In the genomic region with DNA sequence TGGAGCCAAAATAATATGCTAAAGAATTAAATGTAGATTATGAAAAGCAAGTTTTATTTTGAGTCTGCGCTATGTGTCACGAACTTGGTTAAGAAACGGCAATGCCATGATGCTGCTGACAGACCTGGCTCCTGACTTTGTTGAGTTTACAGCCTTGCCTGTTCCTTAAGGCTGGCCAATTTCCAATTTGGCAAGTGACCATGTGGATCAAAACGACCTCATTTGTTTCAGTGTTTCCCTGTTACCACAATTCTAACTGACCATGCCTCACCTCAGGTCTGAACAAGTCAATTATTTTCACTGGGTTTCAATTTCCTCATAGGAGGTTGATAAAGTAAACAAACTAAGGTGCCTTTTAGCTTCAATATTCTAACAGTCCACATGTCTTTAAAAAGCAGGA, we compare ENCODE assay signal across 25 cellular contexts.
DNase-seq lines count a peak whose midpoint lies in the region; ATAC-seq lines count a peak whose summit lies in the region.
"Had no signal": no experiment of that assay in that cellular context is flagged by ENCODE, and none has a peak within 500 bp of the region (broad histone marks: within the 10 kb centered on the region; RNA-seq: fewer than 3 reads in every experiment).

No MANE protein-coding gene starts in this region.

- H3K36me3 Mint-ChIP-seq in activated naive CD4-positive, alpha-beta T cell treated with anti-CD3 and anti-CD28 coated beads, Interleukin-2, amount 50 U/mL, for 72 hours: no peaks in the 10 kb centered on the region
- H3K36me3 Mint-ChIP-seq: natural killer cell had no signal

- ATAC-seq in activated naive CD4-positive, alpha-beta T cell treated with anti-CD3 and anti-CD28 coated beads, Interleukin-2, amount 50 U/mL, for 72 hours: no peak
- ATAC-seq: activated CD8-positive, alpha-beta T cell treated with anti-CD3 and anti-CD28 coated beads, Interleukin-2, amount 10 ng/mL, durations not matched to agents 7 days and 5 days; activated T-helper 17 cell treated with anti-CD3 and anti-CD28 coated beads, Interleukin-2, amount 50 U/mL, for 72 hours; natural killer cell; Panc1 had no signal

- no peak overlapping the region for H3K27ac Mint-ChIP-seq in activated naive CD4-positive, alpha-beta T cell treated with anti-CD3 and anti-CD28 coated beads, Interleukin-2, amount 50 U/mL, for 72 hours
- H3K27ac Mint-ChIP-seq: activated CD8-positive, alpha-beta T cell treated with anti-CD3 and anti-CD28 coated beads, Interleukin-2, amount 10 ng/mL, durations not matched to agents 7 days and 5 days; activated T-helper 17 cell treated with anti-CD3 and anti-CD28 coated beads, Interleukin-2, amount 50 U/mL, for 72 hours; CD4-positive, alpha-beta T cell; natural killer cell had no signal

- H3K9me3 Mint-ChIP-seq in activated naive CD4-positive, alpha-beta T cell treated with anti-CD3 and anti-CD28 coated beads, Interleukin-2, amount 50 U/mL, for 72 hours: peaks cover 13 to 16% of the 10 kb centered on the region in 2 donors

- DNase-seq in NCI-H446 (lab: John Stamatoyannopoulos, UW) (peak; percentile 18 to 36), NCI-H446 treated with DMSO at 0.1 percent for 48 hours (lab: John Stamatoyannopoulos, UW) (no peak), NCI-H69 (lab: John Stamatoyannopoulos, UW) (peak; percentile 87), epithelial cell of prostate (ENCODE audit: low read depth, low spot score) (peak; percentile 29), renal cortical epithelial cell (ENCODE audit: low read depth) (peak; percentile 92), NCI-H1694 (lab: John Stamatoyannopoulos, UW) (no peak), NCI-H1092 treated with DMSO at 0.1 percent for 48 hours (lab: John Stamatoyannopoulos, UW) (no peak)
- no peak for DNase-seq in activated naive CD4-positive, alpha-beta T cell treated with anti-CD3 and anti-CD28 coated beads, Interleukin-2, amount 50 U/mL, for 72 hours (ENCODE audit: low spot score in 2 of 2)
- DNase-seq: activated CD4-positive, alpha-beta T cell treated with anti-CD3 and anti-CD28 coated beads for 4 hours; activated CD8-positive, alpha-beta T cell treated with anti-CD3 and anti-CD28 coated beads, Interleukin-2, amount 10 ng/mL, durations not matched to agents 7 days and 5 days; activated naive CD4-positive, alpha-beta T cell treated with anti-CD3 and anti-CD28 coated beads, Interleukin-2, amount 50 U/mL, for 16 hours; amniotic stem cell; CD4-positive, alpha-beta T cell; effector CD4-positive, alpha-beta T cell; GDM1; glutamatergic neuron; natural killer cell; NCI-H1417 treated with DMSO at 0.1 percent for 48 hours; SIG-M5; stimulated activated CD4-positive, alpha-beta T cell treated with anti-CD3 and anti-CD28 coated beads, Interleukin-4, amount 100 ng/mL, for 4 hours; T-helper 9 cell; trophoblast cell had no signal

- H3K27ac ChIP-seq in epithelial cell of prostate: no peak overlapping the region
- H3K27ac ChIP-seq: VCaP had no signal

Comparison
In these comparisons a context has a peak if more than half of its experiments do, and no peak if none do; other contexts are left out.
1. DNase-seq: peak in NCI-H446 (2 of 2), NCI-H69 (single experiment), epithelial cell of prostate (single experiment) and renal cortical epithelial cell (single experiment); none in NCI-H446 treated with DMSO at 0.1 percent for 48 hours (single experiment), NCI-H1694 (single experiment), NCI-H1092 treated with DMSO at 0.1 percent for 48 hours (single experiment) and activated naive CD4-positive, alpha-beta T cell treated with anti-CD3 and anti-CD28 coated beads, Interleukin-2, amount 50 U/mL, for 72 hours (0 of 2).